Comparison of ENCODE assay signal across 8 cellular contexts in genomic region chr4:24980064-24980690, GRCh38. TPM values are rescaled to one million over a fixed set of nuclear protein-coding genes. Genes with fewer than 3 reads are reported as not detected.
DNase-seq lines count a peak whose midpoint lies in the region; ATAC-seq and TF ChIP-seq lines count a peak whose summit lies in the region.

No MANE protein-coding gene starts in this region.

- H3K9me3 Mint-ChIP-seq in activated naive CD8-positive, alpha-beta T cell treated with anti-CD3 and anti-CD28 coated beads, Interleukin-2, amount 50 U/mL, for 24 hours = no peaks in the 10 kb centered on the region

- no peak overlapping the region for H3K27ac Mint-ChIP-seq in activated naive CD8-positive, alpha-beta T cell treated with anti-CD3 and anti-CD28 coated beads, Interleukin-2, amount 50 U/mL, for 24 hours

- peak; percentile 88 for TF ChIP-seq CTCF in LNCAP (IDR thresholded peaks at IDR 0.05)
- TF ChIP-seq CTCF in right atrium auricular region (IDR thresholded peaks at IDR 0.05) = peak; percentile 90 to 91

- peak overlapping the region; percentile 34 to 75 for H3K27ac ChIP-seq in right atrium auricular region

- no peaks in the 10 kb centered on the region for H3K27me3 ChIP-seq in right atrium auricular region

- H3K9me3 ChIP-seq in right atrium auricular region = no peaks in the 10 kb centered on the region

- no peaks in the 10 kb centered on the region for H3K36me3 Mint-ChIP-seq in activated naive CD8-positive, alpha-beta T cell treated with anti-CD3 and anti-CD28 coated beads, Interleukin-2, amount 50 U/mL, for 24 hours (ENCODE audit: low read depth)

- peak overlapping the region in 1 of 2 donors; percentile 34 for H3K4me3 ChIP-seq in right atrium auricular region

- H3K36me3 ChIP-seq in right atrium auricular region = no peaks in the 10 kb centered on the region

- DNase-seq in AML-193 (lab: John Stamatoyannopoulos, UW) (peak; percentile 2 to 7), right atrium auricular region (ENCODE audit: low spot score) (peak; percentile 78), pulmonary artery endothelial cell (ENCODE audit: low read depth, low spot score) (peak; percentile 78), NCI-H2107 treated with DMSO at 0.1 percent for 48 hours (lab: John Stamatoyannopoulos, UW; ENCODE audit: unreplicated experiment) (no peak)
- peak; percentile 46 for DNase-seq in activated naive CD8-positive, alpha-beta T cell treated with anti-CD3 and anti-CD28 coated beads, Interleukin-2, amount 50 U/mL, for 24 hours

- peaks cover 9% of the 10 kb centered on the region for H3K4me1 Mint-ChIP-seq in activated naive CD8-positive, alpha-beta T cell treated with anti-CD3 and anti-CD28 coated beads, Interleukin-2, amount 50 U/mL, for 24 hours

- ATAC-seq in GM19035 (IDR thresholded peaks at IDR 0.05; ENCODE audit: unreplicated experiment) (peak; percentile 80), SK-N-SH treated with all-trans-retinoic acid at 6 μM for 48 hours (peak; percentile 89)
- ATAC-seq in activated naive CD8-positive, alpha-beta T cell treated with anti-CD3 and anti-CD28 coated beads, Interleukin-2, amount 50 U/mL, for 24 hours = peak; percentile 50

- H3K4me3 Mint-ChIP-seq in activated naive CD8-positive, alpha-beta T cell treated with anti-CD3 and anti-CD28 coated beads, Interleukin-2, amount 50 U/mL, for 24 hours = peak overlapping the region; percentile 50

- H3K4me1 ChIP-seq in right atrium auricular region = peaks cover 0 to 13% of the 10 kb centered on the region in 2 donors

- peaks cover 28% of the 10 kb centered on the region for H3K27me3 Mint-ChIP-seq in activated naive CD8-positive, alpha-beta T cell treated with anti-CD3 and anti-CD28 coated beads, Interleukin-2, amount 50 U/mL, for 24 hours

TF ChIP-seq in SK-N-SH treated with all-trans-retinoic acid at 6 μM for 48 hours, 23 proteins besides CTCF, POLR2A, EP300 and RAD21:
- TF ChIP-seq GLIS3 (CRISPR knock-in tag; IDR thresholded peaks at IDR 0.05) = no peak
- no peak for TF ChIP-seq CSRNP3 (CRISPR knock-in tag; IDR thresholded peaks at IDR 0.05)
- TF ChIP-seq TCF4 (CRISPR knock-in tag; IDR thresholded peaks at IDR 0.05; ENCODE audit: borderline replicate concordance) = no peak
- no peak for TF ChIP-seq PATZ1 (CRISPR knock-in tag; IDR thresholded peaks at IDR 0.05; ENCODE audit: borderline replicate concordance)

RNA-seq across cellular contexts. Expression of gene LGI2, which starts 50.6 kb away (rescaled TPM):
- 1 to 10 TPM; 1.1 to 1.9 TPM for total RNA-seq in right atrium auricular region
- total RNA-seq in pulmonary artery endothelial cell = 0.04 and 0.13 TPM in 2 replicates
